Comparison of ENCODE assay signal across 18 cellular contexts in genomic region chr3:45246236-45246635, GRCh38.
"Had no signal": no experiment of that assay in that cellular context is flagged by ENCODE, and none has a peak within 500 bp of the region (broad histone marks: within the 10 kb centered on the region; RNA-seq: fewer than 3 reads in every experiment).

No MANE protein-coding gene starts in this region.

- ATAC-seq: natural killer cell; pancreas; right cardiac atrium; right lobe of liver; stimulated activated effector memory CD8-positive, alpha-beta T cell treated with anti-CD3 and anti-CD28 coated beads, Interleukin-12 subunit alpha, Interleukin-12 subunit beta, amount 100 ng/mL, for 72 hours; stimulated activated naive B cell treated with anti-CD40 and anti-IgM and Interleukin-4, amounts not matched to agents 10 μg/mL and 1 μg/mL and 100 μg/mL, for 72 hours had no signal

- DNase-seq: natural killer cell; nucleus accumbens; pancreas; right cardiac atrium; right lobe of liver; sigmoid colon; small intestine; stimulated activated CD4-positive, alpha-beta T cell treated with anti-CD3 and anti-CD28 coated beads, Interleukin-15, amount 100 ng/mL, for 24 hours; stimulated activated CD4-positive, alpha-beta T cell treated with anti-CD3 and anti-CD28 coated beads, Interleukin-2, amount 100 ng/mL, for 24 hours; stimulated activated CD4-positive, alpha-beta T cell treated with anti-CD3 and anti-CD28 coated beads, Interleukin-2, amount 100 ng/mL, for 48 hours; stimulated activated CD4-positive, alpha-beta T cell treated with anti-CD3 and anti-CD28 coated beads, Interleukin-4, amount 100 ng/mL, for 24 hours; stimulated activated naive B cell treated with anti-CD40 and anti-IgM and Interleukin-4, amounts not matched to agents 10 μg/mL and 1 μg/mL and 100 μg/mL, for 72 hours; stimulated activated naive CD4-positive, alpha-beta T cell treated with Interleukin-2 at 50 U/mL for 16 hours; stomach; thyroid gland; trophoblast cell; upper lobe of left lung had no signal
